In genomic region chr4:68732653-68733466, GRCh38 we compare ENCODE assay signal across 10 cellular contexts.
DNase-seq lines count a peak whose midpoint lies in the region; ATAC-seq and TF ChIP-seq lines count a peak whose summit lies in the region.
"Had no signal": no experiment of that assay in that cellular context is flagged by ENCODE, and none has a peak within 500 bp of the region (broad histone marks: within the 10 kb centered on the region; RNA-seq: fewer than 3 reads in every experiment).

No MANE protein-coding gene starts in this region.

- H3K9ac ChIP-seq in mucosa of rectum (ENCODE audit: low read depth in 1 of 2, low read length in 2 of 2), result peak overlapping the region in 1 of 2 donors; percentile 31

- H3K27ac ChIP-seq in mucosa of rectum (ENCODE audit: low read depth in 2 of 2, low read length in 2 of 2), result peak overlapping the region; percentile 71
- H3K27ac ChIP-seq in breast epithelium, result no peak overlapping the region
- no peak overlapping the region for H3K27ac ChIP-seq in effector memory CD4-positive, alpha-beta T cell (ENCODE audit: insufficient read depth, low read length, poor library complexity, severe bottlenecking)

- intact Hi-C loops in breast epithelium (cut with DNase I; ENCODE audit: low total_unique reads), result no loop called here

- H3K9me3 ChIP-seq in mucosa of rectum (ENCODE audit: control insufficient read depth in 2 of 2, low read length in 2 of 2) (peaks cover 0 to 4% of the 10 kb centered on the region in 2 donors), breast epithelium (no peaks in the 10 kb centered on the region)
- H3K9me3 ChIP-seq in effector memory CD4-positive, alpha-beta T cell (ENCODE audit: control insufficient read depth, low read length), result no peaks in the 10 kb centered on the region

- ATAC-seq in GM18909 (IDR thresholded peaks at IDR 0.05; ENCODE audit: poor library complexity, unreplicated experiment) (peak; percentile 93), HG02840 (IDR thresholded peaks at IDR 0.05; ENCODE audit: low FRiP score, unreplicated experiment) (peak; percentile 75)

- peak overlapping the region in 1 of 2 donors; percentile 48 for H3K4me3 ChIP-seq in mucosa of rectum (ENCODE audit: low read length in 2 of 2)
- no peak overlapping the region for H3K4me3 ChIP-seq in breast epithelium
- H3K4me3 ChIP-seq in effector memory CD4-positive, alpha-beta T cell (ENCODE audit: insufficient read depth, low read depth, low read length, poor library complexity, severe bottlenecking), result no peak overlapping the region

- DNase-seq in HuH-7.5 (ENCODE audit: low spot score) (peak; percentile 9), RKO (ENCODE audit: low spot score) (no peak), NCI-H510A (lab: John Stamatoyannopoulos, UW) (no peak), breast epithelium (ENCODE audit: low spot score in 2 of 2) (no peak)
- no peak for DNase-seq in effector memory CD4-positive, alpha-beta T cell
- DNase-seq: DMS153, T-helper 9 cell had no signal

- H3K4me1 ChIP-seq in mucosa of rectum (ENCODE audit: control insufficient read depth in 2 of 2, insufficient read depth in 2 of 2, low read length in 2 of 2), result peaks cover 13 to 25% of the 10 kb centered on the region in 2 donors
- no peaks in the 10 kb centered on the region for H3K4me1 ChIP-seq in breast epithelium
- H3K4me1 ChIP-seq in effector memory CD4-positive, alpha-beta T cell (ENCODE audit: control insufficient read depth, insufficient read depth, low read length, poor library complexity, severe bottlenecking), result no peaks in the 10 kb centered on the region

- H3K36me3 ChIP-seq in mucosa of rectum (ENCODE audit: control insufficient read depth in 2 of 2, insufficient read depth in 2 of 2, low read length in 2 of 2), result no peaks in the 10 kb centered on the region
- no peaks in the 10 kb centered on the region for H3K36me3 ChIP-seq in breast epithelium
- no peaks in the 10 kb centered on the region for H3K36me3 ChIP-seq in effector memory CD4-positive, alpha-beta T cell (ENCODE audit: control insufficient read depth, insufficient read depth, low read length)

- no peak for TF ChIP-seq POLR2A in breast epithelium (IDR thresholded peaks at IDR 0.05)

- H3K27me3 ChIP-seq in mucosa of rectum (ENCODE audit: control insufficient read depth in 2 of 2, insufficient read depth in 2 of 2, low read length in 2 of 2), result no peaks in the 10 kb centered on the region
- H3K27me3 ChIP-seq in breast epithelium, result no peaks in the 10 kb centered on the region
- no peaks in the 10 kb centered on the region for H3K27me3 ChIP-seq in effector memory CD4-positive, alpha-beta T cell (replicated peaks; ENCODE audit: control insufficient read depth, insufficient read depth, low read length, poor library complexity, severe bottlenecking)

- no peak for TF ChIP-seq CTCF in breast epithelium (IDR thresholded peaks at IDR 0.05)

Comparison
In these comparisons a context has a peak if more than half of its experiments do, and no peak if none do; other contexts are left out.
1. H3K27ac ChIP-seq: peak in mucosa of rectum (2 of 2); none in breast epithelium (0 of 2) and effector memory CD4-positive, alpha-beta T cell (single experiment).